8 cellular contexts compared by ENCODE assay signal in the genomic region with DNA sequence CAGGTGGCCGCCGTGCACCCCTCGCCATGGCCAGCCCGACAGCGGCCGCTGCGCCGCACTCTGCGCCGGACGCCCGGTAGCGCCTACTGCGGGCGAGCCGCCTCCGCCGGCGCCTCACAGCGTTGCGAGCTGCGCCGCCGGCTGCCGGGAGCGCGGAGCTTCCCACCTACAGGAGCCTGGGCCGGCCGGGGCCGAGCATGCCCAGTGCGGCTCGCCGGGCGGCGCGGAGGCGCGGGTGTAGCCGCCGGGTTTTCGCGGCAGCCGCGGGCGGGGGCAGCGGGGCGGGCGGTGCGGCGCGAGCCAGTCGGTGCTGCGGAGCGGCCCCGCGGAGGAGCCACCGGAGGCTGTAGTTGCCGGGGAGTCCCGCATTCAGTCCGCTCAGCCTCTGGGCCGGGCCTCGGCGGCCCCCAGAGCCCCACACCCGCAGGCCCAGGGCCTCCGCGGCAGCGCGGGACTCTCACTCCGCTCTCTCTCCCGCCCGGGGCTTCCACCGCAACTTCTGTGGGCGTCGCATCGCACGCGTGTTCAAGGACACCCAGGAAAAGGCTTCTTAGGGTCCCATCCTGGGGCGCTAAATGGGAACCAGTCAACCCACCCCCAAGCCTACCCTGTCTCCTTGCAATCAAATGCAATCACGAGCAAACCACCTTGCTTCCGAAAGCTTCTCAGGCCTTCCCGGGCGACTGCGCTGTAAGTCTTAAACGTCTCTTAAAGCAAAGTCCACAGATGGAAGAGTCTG. TPM values are rescaled to one million over a fixed set of nuclear protein-coding genes. Genes with fewer than 3 reads are reported as not detected.
DNase-seq lines count a peak whose midpoint lies in the region; ATAC-seq and TF ChIP-seq lines count a peak whose summit lies in the region.

Gene MFAP3L, minus strand, starts transcription at position 143 of the 739 bp plus-strand sequence. CDS start 20,518 bp downstream, outside the sequence.

- H3K18ac ChIP-seq in H9 (ENCODE audit: insufficient read length, low read depth, low read length) = peak within 1 kb of the TSS; percentile 45

- H2AK5ac ChIP-seq in H9 (ENCODE audit: insufficient read length, low read length) = no peak within 1 kb of the TSS

- DNase-seq in GDM1 (lab: John Stamatoyannopoulos, UW) (peak; percentile 89), H9 (peak; percentile 90), MG63 (peak; percentile 83), T-helper 1 cell (peak; percentile 62 to 80 (median 74)), amniotic stem cell (lab: John Stamatoyannopoulos, UW) (peak; percentile 84), left cardiac atrium (peak; percentile 91), posterior cingulate gyrus (peak; percentile 81 to 98 (median 86)), transverse colon (peak; percentile 91)

- no peak within 1 kb of the TSS for H4K8ac ChIP-seq in H9 (replicated peaks; ENCODE audit: insufficient read length, low read depth, low read length)

- H2BK120ac ChIP-seq in H9 (ENCODE audit: low read depth, low read length, poor library complexity, severe bottlenecking) = no peak within 1 kb of the TSS

- H3K27me3 ChIP-seq in H9 (ENCODE audit: insufficient read depth, low read length) (peaks cover 3% of the 10 kb centered on the region; the same call in 1 of the 2 replicates), MG63 (peaks cover 6% of the 10 kb centered on the region; the same call in 1 of the 2 replicates), transverse colon (peaks cover 19% of the 10 kb centered on the region)

- no peak within 1 kb of the TSS for H2AFZ ChIP-seq in H9 (ENCODE audit: low read length)

- peaks cover 0 to 2% (median 0%) of the 10 kb centered on the region in 3 experiments; a peak in 2 of 7 replicates for H3K36me3 Mint-ChIP-seq in H9 (ENCODE audit: insufficient read depth in 1 of 3, low read depth in 3 of 3)

- no peaks in the 10 kb centered on the region for H4K20me1 ChIP-seq in H9 (ENCODE audit: control insufficient read depth, insufficient read depth, insufficient read length)

- in situ Hi-C loops in transverse colon (cut with MboI; ENCODE audit: low pct_ligation_motif_present in 1 of 4, low pct_unique_long_range_greater_than_20kb in 1 of 4, low sequenced_read_pairs in 3 of 4) = loop anchor here in 3 of 4 donors (25.0 kb wide), 2 partner anchors 389 to 414 kb away; partner anchors contain the start of genes CLCN3 (in 2 of the 3) and NEK1 (in 2 of the 3)

- H2BK12ac ChIP-seq in H9 (ENCODE audit: insufficient read length, low read depth, low read length) = no peak within 1 kb of the TSS

- H3K9me3 ChIP-seq in H9 (ENCODE audit: control insufficient read depth, low read depth, low read length) (no peaks in the 10 kb centered on the region), MG63 (no peaks in the 10 kb centered on the region), transverse colon (no peaks in the 10 kb centered on the region)

- no peak within 1 kb of the TSS for H4K5ac ChIP-seq in H9 (ENCODE audit: insufficient read length, low read depth, low read length)

- peaks cover 13% of the 10 kb centered on the region for H3K23me2 ChIP-seq in H9 (ENCODE audit: insufficient read length, low read depth, low read length, poor library complexity, severe bottlenecking)

- TF ChIP-seq EP300 in transverse colon (IDR thresholded peaks at IDR 0.05; ENCODE audit: low read depth) = no peak

- intact Hi-C loops in left cardiac atrium (cut with DNase I) = loop anchor here in 1 of 2 donors (5.0 kb wide), 1 partner anchor 404 kb away; the partner anchor contains the start of gene CLCN3
- intact Hi-C loops in posterior cingulate gyrus (cut with DNase I) = loop anchor here (5.0 kb wide), 2 partner anchors 219 to 414 kb away; partner anchors contain the start of gene NEK1
- intact Hi-C loops in transverse colon (cut with DNase I; ENCODE audit: low total_unique reads) = loop anchor here (2.0 kb wide), 1 partner anchor 414 kb away; the partner anchor contains the start of gene NEK1

- TF ChIP-seq CTCF in H9 (conservative IDR thresholded peaks at IDR 0.05) = no peak; the same call in 2 of the 3 replicates
- TF ChIP-seq CTCF in transverse colon (IDR thresholded peaks at IDR 0.05) = no peak

- no peak within 1 kb of the TSS for H3K4ac ChIP-seq in H9 (ENCODE audit: low read depth, low read length)

- no peak within 1 kb of the TSS for H4K91ac ChIP-seq in H9 (ENCODE audit: insufficient read length, low read depth, low read length)

- H3K23ac ChIP-seq in H9 (ENCODE audit: insufficient read length, low read depth, low read length) = no peak within 1 kb of the TSS

- H3K79me2 ChIP-seq in H9 (ENCODE audit: insufficient read depth, low read length) = 0 out of 2 replicates have a peak, but pooled peaks cover 2% of the 10 kb centered on the region

- H2BK5ac ChIP-seq in H9 (ENCODE audit: insufficient read length, low read length) = no peak within 1 kb of the TSS

- no peak within 1 kb of the TSS for H3K56ac ChIP-seq in H9 (ENCODE audit: insufficient read length, low read depth, low read length)

- H3K36me3 ChIP-seq in MG63 (no peaks in the 10 kb centered on the region), transverse colon (no peaks in the 10 kb centered on the region)

- H3K14ac ChIP-seq in H9 (ENCODE audit: insufficient read depth, low read length) = peak within 1 kb of the TSS; percentile 67

- H2BK15ac ChIP-seq in H9 (ENCODE audit: low read depth, low read length) = no peak within 1 kb of the TSS; the same call in 1 of the 2 replicates

- H3K4me3 Mint-ChIP-seq in H9 = peak within 1 kb of the TSS; percentile 83 to 91

- H3K27ac ChIP-seq in H9 (ENCODE audit: insufficient read length, low read depth, low read length) (no peak within 1 kb of the TSS), transverse colon (peak within 1 kb of the TSS; percentile 94 to 96 (median 96))

- no peak within 1 kb of the TSS for H2BK20ac ChIP-seq in H9 (ENCODE audit: low read depth, low read length, poor library complexity, severe bottlenecking)

- peak; percentile 68 for TF ChIP-seq POLR2A in transverse colon (IDR thresholded peaks at IDR 0.05)

- peak within 1 kb of the TSS; percentile 87 for H3K4me2 ChIP-seq in H9 (ENCODE audit: insufficient read depth, insufficient read length, low read length)

- no peak within 1 kb of the TSS for H3T11ph ChIP-seq in H9 (ENCODE audit: low read length)

- H3K4me3 ChIP-seq in MG63 (peak within 1 kb of the TSS; percentile 60), transverse colon (peak within 1 kb of the TSS; percentile 68 to 88 (median 80))

- H3K79me1 ChIP-seq in H9 (ENCODE audit: insufficient read depth, low read depth, low read length, poor library complexity, severe bottlenecking) = no peaks in the 10 kb centered on the region

- H3K4me1 ChIP-seq in H9 (ENCODE audit: insufficient read depth, low read length) (no peaks in the 10 kb centered on the region), transverse colon (peaks cover 0 to 12% (median 10%) of the 10 kb centered on the region in 4 donors)

- H3K9me3 Mint-ChIP-seq in H9 = peaks cover 4 to 10% of the 10 kb centered on the region in 2 experiments; a peak in 3 of 5 replicates

- peak within 1 kb of the TSS; percentile 34 for H3K9ac ChIP-seq in H9 (ENCODE audit: extremely low read depth, insufficient read length, low read length)

- H3K27me3 Mint-ChIP-seq in H9 (ENCODE audit: low read depth) = peaks cover 49% of the 10 kb centered on the region

- peak within 1 kb of the TSS in 2 of 3 experiments; percentile 87 to 88; a peak in 4 of 7 replicates for H3K27ac Mint-ChIP-seq in H9

- H3K4me1 Mint-ChIP-seq in H9 = peaks cover 14 to 16% of the 10 kb centered on the region in 2 experiments

- no CpG with 5 or more reads among the region's 84 CpGs for WGBS in H9 (ENCODE audit: extremely low coverage, insufficient read length, low lambda C conversion rate)
- 0% methylated on average over 5 to 18 of the region's 84 CpGs for WGBS in transverse colon (ENCODE audit: low coverage in 1 of 2), 2 donors

- peak; percentile 96 to 97 for ATAC-seq in left cardiac atrium

RNA-seq across cellular contexts. Expression of gene MFAP3L, which starts in this region (rescaled TPM):
- total RNA-seq in H9 (2021) = 5.1 and 5.4 TPM in 2 replicates
- 0.13 TPM in 1 of 2 replicates, not detected in the other for total RNA-seq in MG63 (2014; rRNA removed; shearing (Covaris generic); ENCODE audit: low replicate concordance)
- 1 to 10 TPM; 4.3 to 5.0 TPM for total RNA-seq in left cardiac atrium
- total RNA-seq in transverse colon = 10 to 100 TPM in 1 of 4 donors, 1 to 10 TPM in 2, under 1 TPM in 1; 0.60 to 25.4 (median 3.6) TPM

Comparison
In these comparisons a context has a peak if more than half of its experiments do, and no peak if none do; other contexts are left out.
1. Peak in DNase-seq and H3K4me3 ChIP-seq in MG63; RNA of the gene not detected or under 1 TPM.